In the genomic region with DNA sequence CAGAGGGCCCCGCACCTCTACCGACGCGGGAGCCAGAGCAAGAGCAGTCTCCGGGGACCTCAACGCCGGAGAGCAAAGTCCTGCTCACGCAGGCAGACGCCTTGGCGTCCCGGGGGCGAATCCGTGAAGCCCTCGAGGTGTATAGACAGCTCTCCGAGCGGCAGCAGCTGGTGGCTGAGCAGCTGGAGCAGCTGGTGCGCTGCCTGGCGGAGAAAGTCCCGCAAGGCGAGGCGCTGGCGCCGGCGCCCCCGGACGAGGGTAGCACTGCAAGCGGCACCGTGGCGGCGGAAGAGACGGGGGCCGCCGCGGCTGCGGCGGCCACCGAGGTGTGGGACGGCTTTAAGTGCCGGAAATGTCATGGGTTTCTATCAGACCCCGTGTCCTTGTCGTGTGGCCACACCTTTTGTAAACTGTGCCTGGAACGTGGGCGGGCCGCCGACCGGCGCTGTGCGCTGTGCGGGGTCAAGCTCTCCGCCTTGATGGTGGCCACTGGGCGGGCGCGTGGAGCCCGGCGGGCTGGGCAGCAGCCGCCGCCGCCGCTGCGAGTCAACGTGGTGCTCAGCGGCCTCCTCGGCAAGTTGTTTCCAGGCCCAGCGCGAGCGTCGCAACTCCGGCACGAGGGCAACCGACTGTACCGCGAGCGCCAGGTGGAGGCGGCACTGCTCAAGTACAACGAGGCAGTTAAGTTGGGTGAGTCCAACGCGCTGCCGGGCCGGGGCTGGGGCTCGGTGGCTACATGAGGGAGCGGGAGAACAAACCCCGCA, we compare ENCODE assay signal across 8 cellular contexts.
A peak's percentile ranks its signal among the peaks of the same experiment; 100 is the strongest.
DNase-seq lines count a peak whose midpoint lies in the region; ATAC-seq and TF ChIP-seq lines count a peak whose summit lies in the region.

No MANE protein-coding gene starts in this region.

- peak; percentile 40 for DNase-seq in GM10266 (ENCODE audit: extremely low spot score)
- peak; percentile 12 for DNase-seq in HS-27A (ENCODE audit: low read depth)
- peak; percentile 43 for DNase-seq in T-helper 22 cell (ENCODE audit: low read depth)
- no peak for DNase-seq in brain microvascular endothelial cell
- peak; percentile 72 for DNase-seq in left kidney (ENCODE audit: low read depth, low spot score)
- DNase-seq in stimulated activated CD4-positive, alpha-beta T cell treated with anti-CD3 and anti-CD28 coated beads, Interleukin-4, amount 100 ng/mL, for 4 hours: peak; percentile 33 to 47

- ATAC-seq in HG02623 (IDR thresholded peaks at IDR 0.05; ENCODE audit: unreplicated experiment) (no peak), HG02840 (IDR thresholded peaks at IDR 0.05; ENCODE audit: low FRiP score, unreplicated experiment) (no peak)

- H3K27ac ChIP-seq in brain microvascular endothelial cell: no peak overlapping the region

- TF ChIP-seq CTCF in GM10266 (IDR thresholded peaks at IDR 0.05; ENCODE audit: control insufficient read depth, insufficient read depth, low read depth, missing control alignments) (no peak), brain microvascular endothelial cell (IDR thresholded peaks at IDR 0.05; ENCODE audit: low read depth, low read length, missing control alignments) (no peak)

- peaks cover 18% of the 10 kb centered on the region for H3K27me3 ChIP-seq in brain microvascular endothelial cell (replicated peaks)

- peak overlapping the region; percentile 29 for H3K4me3 ChIP-seq in brain microvascular endothelial cell (ENCODE audit: low read depth, low read length)

- H3K36me3 ChIP-seq in brain microvascular endothelial cell (replicated peaks): no peaks in the 10 kb centered on the region

- in situ Hi-C loops in brain microvascular endothelial cell (cut with HindIII; ENCODE audit: low pct_ligation_motif_present, low sequenced_read_pairs): no loop called here
